10 cellular contexts compared by ENCODE assay signal in the genomic region with DNA sequence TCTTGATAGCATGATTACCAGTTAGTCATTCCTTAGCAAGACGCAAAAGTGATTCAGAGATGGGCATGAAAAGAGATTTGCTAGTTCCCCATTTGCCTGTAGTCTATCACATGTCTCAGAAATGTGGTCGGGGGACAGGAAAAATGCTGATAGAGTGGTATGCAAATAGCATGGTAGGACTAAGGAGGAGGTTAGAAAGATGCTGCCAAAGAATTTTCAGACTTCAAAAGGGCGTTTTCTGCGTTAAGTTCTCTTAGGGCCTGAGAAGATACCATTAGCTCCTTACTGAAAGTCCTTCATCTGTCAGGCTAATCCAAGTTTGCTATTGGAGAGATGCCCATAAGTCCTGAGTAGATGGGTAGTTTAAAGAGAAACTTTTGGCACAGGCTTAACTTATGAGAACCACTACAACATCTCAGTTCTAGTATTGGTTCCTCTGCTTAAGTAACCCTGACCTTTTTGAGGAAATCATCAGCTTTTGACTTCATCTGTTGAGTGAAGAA. TPM values are rescaled to one million over a fixed set of nuclear protein-coding genes. Genes with fewer than 3 reads are reported as not detected.
A peak's percentile ranks its signal among the peaks of the same experiment; 100 is the strongest.
DNase-seq lines count a peak whose midpoint lies in the region; ATAC-seq, FAIRE-seq and TF ChIP-seq lines count a peak whose summit lies in the region.
"Had no signal": no experiment of that assay in that cellular context is flagged by ENCODE, and none has a peak within 500 bp of the region (broad histone marks: within the 10 kb centered on the region; RNA-seq: fewer than 3 reads in every experiment).

No MANE protein-coding gene starts in this region.

- no peak overlapping the region for H3K4me3 Mint-ChIP-seq in CD14-positive monocyte
- H3K4me3 Mint-ChIP-seq: dendritic cell treated with granulocyte-macrophage colony-stimulating factor and Interleukin-4, amounts not matched to agents 40 ng/mL and 50 ng/mL, for 4 days had no signal

- ATAC-seq in left colon = no peak

- no peak for TF ChIP-seq EP300 in ovary (IDR thresholded peaks at IDR 0.05)

- no peak overlapping the region for H3K27ac Mint-ChIP-seq in CD14-positive monocyte
- H3K27ac Mint-ChIP-seq: dendritic cell treated with granulocyte-macrophage colony-stimulating factor and Interleukin-4, amounts not matched to agents 40 ng/mL and 50 ng/mL, for 4 days had no signal

- no peak for TF ChIP-seq POLR2A in ovary (IDR thresholded peaks at IDR 0.05)

- TF ChIP-seq CTCF in HFF-Myc (IDR thresholded peaks at IDR 0.05; ENCODE audit: low read depth, low read length, missing control alignments) (no peak), ovary (IDR thresholded peaks at IDR 0.05) (no peak), CD14-positive monocyte (IDR thresholded peaks at IDR 0.05) (no peak)

- H3K9me3 Mint-ChIP-seq in CD14-positive monocyte = no peaks in the 10 kb centered on the region
- H3K9me3 Mint-ChIP-seq: dendritic cell treated with granulocyte-macrophage colony-stimulating factor and Interleukin-4, amounts not matched to agents 40 ng/mL and 50 ng/mL, for 4 days had no signal

- H3K27me3 ChIP-seq in adipocyte (replicated peaks; ENCODE audit: control insufficient read depth, insufficient read depth, low read length) (no peaks in the 10 kb centered on the region), ovary (no peaks in the 10 kb centered on the region)

- no peaks in the 10 kb centered on the region for H3K4me1 Mint-ChIP-seq in CD14-positive monocyte

- H3K4me3 ChIP-seq in HFF-Myc (replicated peaks; ENCODE audit: low read depth, low read length) = peak overlapping the region; percentile 66
- H3K4me3 ChIP-seq in adipocyte (ENCODE audit: low read length) = peak overlapping the region; percentile 94
- peak overlapping the region; percentile 71 for H3K4me3 ChIP-seq in ovary
- H3K4me3 ChIP-seq: SK-N-MC had no signal

- intact Hi-C loops in ovary (cut with DNase I) (loop anchor here in 1 of 4 donors (10.0 kb wide), 1 partner anchor 153 kb away; no protein-coding TSS in a partner anchor), left colon (cut with DNase I, micrococcal nuclease) (no loop called here), CD14-positive monocyte (cut with micrococcal nuclease) (no loop called here)

- H3K9me3 ChIP-seq in adipocyte (ENCODE audit: control insufficient read depth, low read length) (no peaks in the 10 kb centered on the region), ovary (no peaks in the 10 kb centered on the region)

- peak overlapping the region; percentile 13 to 82 for H3K27ac ChIP-seq in ovary
- H3K27ac ChIP-seq: SK-N-MC had no signal

- H3K4me1 ChIP-seq in adipocyte (ENCODE audit: control insufficient read depth, insufficient read depth, low read length) (peaks cover 42% of the 10 kb centered on the region), ovary (ENCODE audit: insufficient read depth) (peaks cover 19% of the 10 kb centered on the region)

- H3K27me3 Mint-ChIP-seq in CD14-positive monocyte (ENCODE audit: low read depth in 3 of 3) = peaks cover 2 to 15% (median 6%) of the 10 kb centered on the region in 3 donors

- DNase-seq in GM18507 (ENCODE audit: extremely low spot score, insufficient read length, low read depth) (no peak), HFF-Myc (ENCODE audit: extremely low read depth, low read depth) (no peak), adipocyte (ENCODE audit: low read depth) (peak; percentile 32), ovary (no peak), left colon (no peak), NCI-H187 treated with DMSO at 0.1 percent for 48 hours (lab: John Stamatoyannopoulos, UW) (no peak), DMS153 (lab: John Stamatoyannopoulos, UW) (no peak), CD14-positive monocyte (ENCODE audit: low spot score) (no peak)

- H3K9ac ChIP-seq in adipocyte (ENCODE audit: low read length) = peak overlapping the region; percentile 98

- 4 to 15% (median 11%) methylated on average over 4 of the region's 4 CpGs for WGBS in ovary, 3 donors

- H3K36me3 ChIP-seq in adipocyte (ENCODE audit: control insufficient read depth, insufficient read depth, low read length, severe bottlenecking) = peaks cover 20% of the 10 kb centered on the region
- H3K36me3 ChIP-seq in ovary = no peaks in the 10 kb centered on the region

- peak; percentile 56 for FAIRE-seq in GM18507 (lab: Jason Lieb, UNC)

- H3K36me3 Mint-ChIP-seq in CD14-positive monocyte = no peaks in the 10 kb centered on the region

RNA-seq across cellular contexts. Expression of a gene that starts 2.7 kb away (rescaled TPM):
- total RNA-seq in ovary (100 to 1,000 TPM; 306 to 697 (median 463) TPM), left colon (100 to 1,000 TPM in 1 of 2 donors, 10 to 100 TPM in 1; 36.7 to 161 TPM)
- polyA plus RNA-seq in ovary (100 to 1,000 TPM; 405 to 586 TPM), CD14-positive monocyte (under 1 TPM in 1 of 2 donors, not detected in 1; 0.18 TPM)
